Comparison of ENCODE assay signal across 11 cellular contexts in genomic region chr9:4936277-4936676, GRCh38. TPM values are rescaled to one million over a fixed set of nuclear protein-coding genes. Genes with fewer than 3 reads are reported as not detected.
DNase-seq lines count a peak whose midpoint lies in the region; ATAC-seq and TF ChIP-seq lines count a peak whose summit lies in the region.
"Had no signal": no experiment of that assay in that cellular context is flagged by ENCODE, and none has a peak within 500 bp of the region (broad histone marks: within the 10 kb centered on the region; RNA-seq: fewer than 3 reads in every experiment).

No MANE protein-coding gene starts in this region.

- no peaks in the 10 kb centered on the region for H3K27me3 Mint-ChIP-seq in activated CD8-positive, alpha-beta memory T cell treated with anti-CD3 and anti-CD28 coated beads, Interleukin-2, amount 10 ng/mL, durations not matched to agents 7 days and 5 days
- H3K27me3 Mint-ChIP-seq in central memory CD8-positive, alpha-beta T cell = no peaks in the 10 kb centered on the region
- no peaks in the 10 kb centered on the region for H3K27me3 Mint-ChIP-seq in stimulated activated memory B cell treated with anti-CD40 and anti-IgM and Interleukin-4, amounts not matched to agents 10 μg/mL and 1 μg/mL and 100 μg/mL, for 72 hours

- H3K9me2 ChIP-seq in MM.1S (replicated peaks; ENCODE audit: insufficient read depth, low read length) = no peaks in the 10 kb centered on the region

- no peak overlapping the region for H3K4me3 ChIP-seq in MM.1S (ENCODE audit: low read length)
- H3K4me3 ChIP-seq: esophagus muscularis mucosa, GM23248 had no signal

- H3K9me3 Mint-ChIP-seq in activated CD8-positive, alpha-beta memory T cell treated with anti-CD3 and anti-CD28 coated beads, Interleukin-2, amount 10 ng/mL, durations not matched to agents 7 days and 5 days (ENCODE audit: low read depth) = no peaks in the 10 kb centered on the region
- H3K9me3 Mint-ChIP-seq in central memory CD8-positive, alpha-beta T cell = no peaks in the 10 kb centered on the region
- no peaks in the 10 kb centered on the region for H3K9me3 Mint-ChIP-seq in stimulated activated memory B cell treated with anti-CD40 and anti-IgM and Interleukin-4, amounts not matched to agents 10 μg/mL and 1 μg/mL and 100 μg/mL, for 72 hours

- no peak overlapping the region for H3K9ac ChIP-seq in MM.1S (ENCODE audit: low read length)
- H3K9ac ChIP-seq: GM23248 had no signal

- H3K4me2 ChIP-seq in MM.1S (ENCODE audit: low read depth, low read length) = peak overlapping the region; percentile 10; the same call in 1 of the 2 replicates

- no peak for TF ChIP-seq CTCF in MM.1S (IDR thresholded peaks at IDR 0.05; ENCODE audit: low read length)

- in situ Hi-C loops in ACHN (cut with HindIII; ENCODE audit: low pct_ligation_motif_present, low pct_unique_long_range_greater_than_20kb, low sequenced_read_pairs) = no loop called here

- H3K36me3 ChIP-seq in MM.1S (replicated peaks; ENCODE audit: insufficient read depth, low read length) = no peaks in the 10 kb centered on the region
- H3K36me3 ChIP-seq: esophagus muscularis mucosa had no signal

- H3K4me1 Mint-ChIP-seq in activated CD8-positive, alpha-beta memory T cell treated with anti-CD3 and anti-CD28 coated beads, Interleukin-2, amount 10 ng/mL, durations not matched to agents 7 days and 5 days = peaks cover 46% of the 10 kb centered on the region
- H3K4me1 Mint-ChIP-seq in central memory CD8-positive, alpha-beta T cell = peaks cover 43% of the 10 kb centered on the region
- peaks cover 45% of the 10 kb centered on the region for H3K4me1 Mint-ChIP-seq in stimulated activated memory B cell treated with anti-CD40 and anti-IgM and Interleukin-4, amounts not matched to agents 10 μg/mL and 1 μg/mL and 100 μg/mL, for 72 hours

- H3F3A ChIP-seq in MM.1S (ENCODE audit: insufficient read depth, low read length) = peaks cover 13% of the 10 kb centered on the region

- no peak overlapping the region for H3K27ac ChIP-seq in MM.1S (ENCODE audit: low read length)
- H3K27ac ChIP-seq: esophagus muscularis mucosa, GM23248 had no signal

- H4K20me1 ChIP-seq in MM.1S (ENCODE audit: insufficient read depth, low read length) = no peaks in the 10 kb centered on the region

- H2AFZ ChIP-seq in MM.1S (ENCODE audit: low read length) = no peak overlapping the region
- H2AFZ ChIP-seq: GM23248 had no signal

- no peaks in the 10 kb centered on the region for H3K79me2 ChIP-seq in MM.1S (ENCODE audit: low read length)

- peaks cover 7% of the 10 kb centered on the region for H3K36me3 Mint-ChIP-seq in activated CD8-positive, alpha-beta memory T cell treated with anti-CD3 and anti-CD28 coated beads, Interleukin-2, amount 10 ng/mL, durations not matched to agents 7 days and 5 days
- H3K36me3 Mint-ChIP-seq in central memory CD8-positive, alpha-beta T cell (ENCODE audit: insufficient read depth) = no peaks in the 10 kb centered on the region
- no peaks in the 10 kb centered on the region for H3K36me3 Mint-ChIP-seq in stimulated activated memory B cell treated with anti-CD40 and anti-IgM and Interleukin-4, amounts not matched to agents 10 μg/mL and 1 μg/mL and 100 μg/mL, for 72 hours

- H3K4me1 ChIP-seq in MM.1S (ENCODE audit: low read length) = peaks cover 40% of the 10 kb centered on the region

- no peak for DNase-seq in activated CD8-positive, alpha-beta memory T cell treated with anti-CD3 and anti-CD28 coated beads, Interleukin-2, amount 10 ng/mL, durations not matched to agents 7 days and 5 days
- DNase-seq in activated CD8-positive, alpha-beta memory T cell treated with anti-CD3 and anti-CD28 coated beads, Interleukin-2, amount 50 U/mL, for 48 hours = no peak
- peak; percentile 36 for DNase-seq in MM.1S
- DNase-seq in central memory CD8-positive, alpha-beta T cell (ENCODE audit: low spot score in 2 of 2) = no peak
- no peak for DNase-seq in NCI-H2107 (lab: John Stamatoyannopoulos, UW)
- no peak for DNase-seq in inferior parietal cortex (ENCODE audit: extremely low spot score)
- DNase-seq in ACHN = no peak
- DNase-seq: GM23248, NCI-H2029 treated with DMSO at 0.1 percent for 48 hours had no signal

- H3K27me3 ChIP-seq in MM.1S (replicated peaks; ENCODE audit: insufficient read depth, low read length) = no peaks in the 10 kb centered on the region
- H3K27me3 ChIP-seq: esophagus muscularis mucosa had no signal

- H3K9me3 ChIP-seq in MM.1S (replicated peaks; ENCODE audit: insufficient read depth, low read length) = no peaks in the 10 kb centered on the region
- H3K9me3 ChIP-seq: esophagus muscularis mucosa had no signal

- peak overlapping the region; percentile 90 for H3K27ac Mint-ChIP-seq in activated CD8-positive, alpha-beta memory T cell treated with anti-CD3 and anti-CD28 coated beads, Interleukin-2, amount 10 ng/mL, durations not matched to agents 7 days and 5 days
- peak overlapping the region; percentile 29 for H3K27ac Mint-ChIP-seq in central memory CD8-positive, alpha-beta T cell (ENCODE audit: low read depth)
- peak overlapping the region; percentile 79 for H3K27ac Mint-ChIP-seq in stimulated activated memory B cell treated with anti-CD40 and anti-IgM and Interleukin-4, amounts not matched to agents 10 μg/mL and 1 μg/mL and 100 μg/mL, for 72 hours

- CTCF ChIA-PET in activated CD8-positive, alpha-beta memory T cell treated with anti-CD3 and anti-CD28 coated beads, Interleukin-2, amount 10 ng/mL, durations not matched to agents 7 days and 5 days (lab: Charles Lee) = interaction anchor here (0.8 to 1.8 kb wide), 4 partner anchors 8 to 191 kb away, joined by 3 to 4 read pairs (median 4); no protein-coding TSS in a partner anchor

- ATAC-seq in activated CD8-positive, alpha-beta memory T cell treated with anti-CD3 and anti-CD28 coated beads, Interleukin-2, amount 10 ng/mL, durations not matched to agents 7 days and 5 days = peak; percentile 72
- no peak for ATAC-seq in central memory CD8-positive, alpha-beta T cell (replicated peaks; ENCODE audit: extremely low read depth, poor library complexity, severe bottlenecking)
- no peak for ATAC-seq in stimulated activated memory B cell treated with anti-CD40 and anti-IgM and Interleukin-4, amounts not matched to agents 10 μg/mL and 1 μg/mL and 100 μg/mL, for 72 hours

- peak overlapping the region; percentile 62 for H3K4me3 Mint-ChIP-seq in activated CD8-positive, alpha-beta memory T cell treated with anti-CD3 and anti-CD28 coated beads, Interleukin-2, amount 10 ng/mL, durations not matched to agents 7 days and 5 days
- peak overlapping the region; percentile 9 for H3K4me3 Mint-ChIP-seq in central memory CD8-positive, alpha-beta T cell
- H3K4me3 Mint-ChIP-seq in stimulated activated memory B cell treated with anti-CD40 and anti-IgM and Interleukin-4, amounts not matched to agents 10 μg/mL and 1 μg/mL and 100 μg/mL, for 72 hours = peak overlapping the region; percentile 55

RNA-seq across cellular contexts. Expression of gene JAK2, which starts 48.8 kb away (rescaled TPM):
- total RNA-seq in activated CD8-positive, alpha-beta memory T cell treated with anti-CD3 and anti-CD28 coated beads, Interleukin-2, amount 10 ng/mL, durations not matched to agents 7 days and 5 days = 10 to 100 TPM; 20.6 to 27.0 TPM

Comparison
In these comparisons a context has a peak if more than half of its experiments do, and no peak if none do; other contexts are left out.
1. H3K27ac Mint-ChIP-seq: peak in every context shown above with its lines; median percentile 90 in activated CD8-positive, alpha-beta memory T cell treated with anti-CD3 and anti-CD28 coated beads, Interleukin-2, amount 10 ng/mL, durations not matched to agents 7 days and 5 days; 79 in stimulated activated memory B cell treated with anti-CD40 and anti-IgM and Interleukin-4, amounts not matched to agents 10 μg/mL and 1 μg/mL and 100 μg/mL, for 72 hours; 29 in central memory CD8-positive, alpha-beta T cell.
2. H3K4me3 Mint-ChIP-seq: peak in every context shown above with its lines; median percentile 62 in activated CD8-positive, alpha-beta memory T cell treated with anti-CD3 and anti-CD28 coated beads, Interleukin-2, amount 10 ng/mL, durations not matched to agents 7 days and 5 days; 55 in stimulated activated memory B cell treated with anti-CD40 and anti-IgM and Interleukin-4, amounts not matched to agents 10 μg/mL and 1 μg/mL and 100 μg/mL, for 72 hours; 9 in central memory CD8-positive, alpha-beta T cell.